ENCODE assay signal across 7 cellular contexts in the genomic region with DNA sequence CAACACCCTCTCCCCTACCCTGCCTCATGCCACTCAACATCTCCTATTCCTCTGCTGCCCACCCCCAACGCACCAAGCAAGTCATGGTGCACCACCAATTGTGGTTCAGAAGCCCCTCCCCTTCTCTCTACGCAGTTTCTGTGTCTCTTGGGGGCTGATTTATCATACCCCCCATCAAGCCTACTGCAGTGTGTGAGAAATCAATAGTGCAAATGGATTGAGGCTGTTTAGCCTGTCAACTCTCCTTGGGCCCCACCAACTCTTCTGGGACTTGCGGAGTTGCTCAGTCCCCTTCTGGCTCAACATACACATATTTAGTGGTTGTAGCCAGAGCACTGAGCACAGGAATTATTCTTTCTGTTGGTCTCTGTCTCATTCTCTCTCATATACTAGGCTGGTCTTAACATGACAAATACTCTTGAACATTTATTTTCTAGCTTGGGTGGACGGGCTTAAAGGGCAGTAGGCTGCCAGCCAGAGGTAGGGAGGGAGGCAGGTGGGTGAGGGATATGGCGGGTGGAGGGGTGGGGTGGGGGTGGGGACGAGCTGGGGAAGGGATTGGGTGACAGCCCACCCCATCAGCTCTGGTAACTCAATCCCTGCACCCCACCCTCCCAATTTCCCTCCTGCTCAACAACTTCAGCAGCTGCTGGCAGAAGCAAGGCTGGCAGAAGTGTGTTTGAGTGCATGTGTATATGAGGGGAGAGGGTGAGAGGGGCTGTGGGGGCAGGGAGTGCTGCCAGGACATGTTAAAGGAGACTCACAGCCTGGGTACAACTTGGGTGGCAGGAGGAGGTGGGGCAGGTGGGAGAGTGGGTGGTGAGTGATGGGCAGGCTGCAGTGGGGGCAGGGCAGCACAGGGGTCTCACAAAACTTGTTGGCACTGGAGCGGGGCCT. TPM values are rescaled to one million over a fixed set of nuclear protein-coding genes. Genes with fewer than 3 reads are reported as not detected.
A peak's percentile ranks its signal among the peaks of the same experiment; 100 is the strongest.
DNase-seq lines count a peak whose midpoint lies in the region; ATAC-seq lines count a peak whose summit lies in the region.

No MANE protein-coding gene starts in this region.

- no peak overlapping the region for H3K9ac ChIP-seq in GM23248

- peaks cover 59 to 80% of the 10 kb centered on the region in 2 donors for H3K4me1 Mint-ChIP-seq in effector memory CD8-positive, alpha-beta T cell (ENCODE audit: low read depth in 2 of 2)

- no peak overlapping the region for H2AFZ ChIP-seq in GM23248

- peaks cover 28% of the 10 kb centered on the region for H3K36me3 Mint-ChIP-seq in effector memory CD8-positive, alpha-beta T cell (ENCODE audit: insufficient read depth)

- H3K4me2 ChIP-seq in GM23248 (ENCODE audit: unreplicated experiment): peak overlapping the region; percentile 64

- H3K4me1 ChIP-seq in GM23248 (ENCODE audit: insufficient read depth): peaks cover 60% of the 10 kb centered on the region

- H3K36me3 ChIP-seq in GM23248 (ENCODE audit: low read depth): no peaks in the 10 kb centered on the region

- peaks cover 9% of the 10 kb centered on the region for H3K79me2 ChIP-seq in GM23248 (ENCODE audit: insufficient read depth)

- peak overlapping the region in 1 of 2 donors; percentile 77 for H3K27ac Mint-ChIP-seq in effector memory CD8-positive, alpha-beta T cell

- no peaks in the 10 kb centered on the region for H3K9me3 ChIP-seq in GM23248 (ENCODE audit: low read depth)

- H3K4me3 ChIP-seq in GM23248: no peak overlapping the region
- no peak overlapping the region for H3K4me3 ChIP-seq in skeletal muscle cell (ENCODE audit: low read depth, low read length)

- ATAC-seq in effector memory CD8-positive, alpha-beta T cell (replicated peaks): no peak

- peak overlapping the region; percentile 9 to 39 for H3K4me3 Mint-ChIP-seq in effector memory CD8-positive, alpha-beta T cell

- no peaks in the 10 kb centered on the region for H3K27me3 ChIP-seq in GM23248 (replicated peaks; ENCODE audit: insufficient read depth)

- H3F3A ChIP-seq in GM23248 (ENCODE audit: insufficient read depth): peaks cover 12% of the 10 kb centered on the region

- no peaks in the 10 kb centered on the region for H3K27me3 Mint-ChIP-seq in effector memory CD8-positive, alpha-beta T cell

- no peaks in the 10 kb centered on the region for H3K9me2 ChIP-seq in GM23248 (ENCODE audit: insufficient read depth)

- no peaks in the 10 kb centered on the region for H4K20me1 ChIP-seq in GM23248 (ENCODE audit: insufficient read depth)

- H3K27ac ChIP-seq in GM23248 (peak overlapping the region; percentile 31), substantia nigra (ENCODE audit: low read depth, low read length, poor library complexity, severe bottlenecking) (no peak overlapping the region)

- DNase-seq in GM23248 (peak; percentile 39), NCI-H2171 treated with DMSO at 0.1 percent for 48 hours (lab: John Stamatoyannopoulos, UW) (peak; percentile 98), skeletal muscle cell (ENCODE audit: low read depth) (peak; percentile 67), germinal center (ENCODE audit: low spot score) (no peak), substantia nigra (lab: John Stamatoyannopoulos, UW) (no peak)
- DNase-seq in effector memory CD8-positive, alpha-beta T cell: no peak
- DNase-seq in stimulated activated CD4-positive, alpha-beta T cell treated with anti-CD3 and anti-CD28 coated beads, Interleukin-4, amount 100 ng/mL, for 1 hour: no peak

- in situ Hi-C loops in GM23248 (cut with MboI): no loop called here

- WGBS in GM23248 (ENCODE audit: low coverage in 1 of 2, low lambda C conversion rate in 2 of 2, missing lambda C conversion rate in 2 of 2), 2 experiments: 66 to 82% methylated on average over 4 to 7 of the region's 7 CpGs

- no peaks in the 10 kb centered on the region for H3K9me3 Mint-ChIP-seq in effector memory CD8-positive, alpha-beta T cell

RNA-seq across cellular contexts. Expression of a gene that starts 4.9 kb away (rescaled TPM):
- total RNA-seq in GM23248 (2014; rRNA removed; shearing (Covaris generic)): 32.2 and 38.9 TPM in 2 replicates
- polyA plus RNA-seq in GM23248 (2016; fragmentation: Nextera tagmentation; extraction: Ambion mirVana): 23.7 and 24.5 TPM in 2 replicates

RNA-seq across cellular contexts. Expression of a gene that starts 26.2 kb away (rescaled TPM):
- 12.4 and 13.4 TPM in 2 replicates for total RNA-seq in GM23248 (2014; rRNA removed; shearing (Covaris generic))
- 8.8 and 9.8 TPM in 2 replicates for polyA plus RNA-seq in GM23248 (2016; fragmentation: Nextera tagmentation; extraction: Ambion mirVana)

RNA-seq across cellular contexts. Expression of a gene that starts 50.6 kb away (rescaled TPM):
- 1.2 TPM in 1 of 2 replicates, not detected in the other for total RNA-seq in GM23248 (2014; rRNA removed; shearing (Covaris generic))
- polyA plus RNA-seq in GM23248 (2016; fragmentation: Nextera tagmentation; extraction: Ambion mirVana): 1.3 and 2.0 TPM in 2 replicates

Comparison
In these comparisons a context has a peak if more than half of its experiments do, and no peak if none do; other contexts are left out.
1. DNase-seq: peak in GM23248 (single experiment), NCI-H2171 treated with DMSO at 0.1 percent for 48 hours (single experiment) and skeletal muscle cell (single experiment); none in effector memory CD8-positive, alpha-beta T cell (0 of 3), germinal center (single experiment), substantia nigra (0 of 49) and stimulated activated CD4-positive, alpha-beta T cell treated with anti-CD3 and anti-CD28 coated beads, Interleukin-4, amount 100 ng/mL, for 1 hour (single experiment).